In the genomic region with DNA sequence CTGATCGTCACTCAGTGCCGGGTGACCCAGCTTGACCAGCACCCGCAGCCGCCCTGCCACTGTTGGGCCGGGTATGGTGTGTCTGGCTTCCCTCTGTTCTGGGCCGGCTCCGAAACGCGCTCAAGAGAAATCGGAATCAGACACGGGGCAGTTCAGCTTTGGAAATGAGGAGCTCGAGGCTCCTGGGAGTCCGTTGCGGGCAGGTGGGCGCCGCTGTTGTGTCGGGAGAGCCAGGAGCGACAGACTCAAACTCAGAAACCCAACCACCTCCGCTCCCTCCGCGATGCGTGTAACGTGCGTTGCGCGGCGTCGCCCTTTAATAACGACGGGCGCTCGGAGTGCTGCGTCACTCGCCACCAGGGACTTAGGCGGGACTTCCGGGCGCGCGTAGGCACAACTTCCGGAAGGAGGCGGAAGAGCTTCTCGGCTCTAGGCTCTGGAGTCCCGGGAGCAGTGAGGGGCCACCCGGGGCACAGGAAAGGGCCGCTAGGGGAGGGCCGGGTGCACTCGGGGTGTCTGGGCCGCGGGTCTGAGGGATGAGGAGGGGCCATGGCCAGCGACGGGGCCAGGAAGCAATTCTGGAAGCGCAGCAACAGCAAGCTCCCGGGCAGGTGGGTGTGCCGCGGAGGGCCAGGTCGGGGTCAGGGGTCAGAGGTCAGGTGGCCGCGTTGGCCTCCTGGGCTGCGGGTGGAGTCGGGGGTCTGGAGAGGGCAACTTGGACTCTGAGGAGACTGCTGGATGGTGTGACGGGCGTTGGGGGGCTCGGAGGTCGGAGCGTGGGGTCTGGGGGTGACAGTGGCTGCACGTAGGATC, we compare ENCODE assay signal across 8 cellular contexts. TPM values are rescaled to one million over a fixed set of nuclear protein-coding genes. Genes with fewer than 3 reads are reported as not detected.
A peak's percentile ranks its signal among the peaks of the same experiment; 100 is the strongest.
DNase-seq lines count a peak whose midpoint lies in the region; ATAC-seq and TF ChIP-seq lines count a peak whose summit lies in the region.

A gene with protein sequence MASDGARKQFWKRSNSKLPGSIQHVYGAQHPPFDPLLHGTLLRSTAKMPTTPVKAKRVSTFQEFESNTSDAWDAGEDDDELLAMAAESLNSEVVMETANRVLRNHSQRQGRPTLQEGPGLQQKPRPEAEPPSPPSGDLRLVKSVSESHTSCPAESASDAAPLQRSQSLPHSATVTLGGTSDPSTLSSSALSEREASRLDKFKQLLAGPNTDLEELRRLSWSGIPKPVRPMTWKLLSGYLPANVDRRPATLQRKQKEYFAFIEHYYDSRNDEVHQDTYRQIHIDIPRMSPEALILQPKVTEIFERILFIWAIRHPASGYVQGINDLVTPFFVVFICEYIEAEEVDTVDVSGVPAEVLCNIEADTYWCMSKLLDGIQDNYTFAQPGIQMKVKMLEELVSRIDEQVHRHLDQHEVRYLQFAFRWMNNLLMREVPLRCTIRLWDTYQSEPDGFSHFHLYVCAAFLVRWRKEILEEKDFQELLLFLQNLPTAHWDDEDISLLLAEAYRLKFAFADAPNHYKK (plus strand): TSS at position 413 of the 813 bp plus-strand sequence. CDS start 137 bp downstream, at position 550.

- ATAC-seq in HG03442 (IDR thresholded peaks at IDR 0.05; ENCODE audit: unreplicated experiment) (peak; percentile 78), left colon (peak; percentile 83)

- POLR2A ChIA-PET in activated CD4-positive, alpha-beta T cell treated with anti-CD3 and anti-CD28 coated beads, Interleukin-2, amount 10 ng/mL, durations not matched to agents 7 days and 5 days (lab: Charles Lee) = interaction anchor here (0.7 to 1.4 kb wide), 5 partner anchors 12 to 149 kb away, joined by 3 to 6 read pairs (median 4); no protein-coding TSS in a partner anchor

- peaks cover 15% of the 10 kb centered on the region for H3K36me3 Mint-ChIP-seq in activated CD4-positive, alpha-beta T cell treated with anti-CD3 and anti-CD28 coated beads, Interleukin-2, amount 10 ng/mL, durations not matched to agents 7 days and 5 days (ENCODE audit: low read depth)

- no peaks in the 10 kb centered on the region for H3K9me3 Mint-ChIP-seq in activated CD4-positive, alpha-beta T cell treated with anti-CD3 and anti-CD28 coated beads, Interleukin-2, amount 10 ng/mL, durations not matched to agents 7 days and 5 days

- peak within 1 kb of the TSS; percentile 98 for H3K27ac Mint-ChIP-seq in activated CD4-positive, alpha-beta T cell treated with anti-CD3 and anti-CD28 coated beads, Interleukin-2, amount 10 ng/mL, durations not matched to agents 7 days and 5 days

- DNase-seq in Ammon's horn (ENCODE audit: low spot score) = peak; percentile 97
- peak; percentile 96 for DNase-seq in GM19238 (ENCODE audit: insufficient read length, low spot score)
- peak; percentile 56 for DNase-seq in NCI-H526 treated with DMSO at 0.1 percent for 48 hours (lab: John Stamatoyannopoulos, UW)
- peak; percentile 94 for DNase-seq in activated CD4-positive, alpha-beta T cell treated with anti-CD3 and anti-CD28 coated beads, Interleukin-2, amount 10 ng/mL, durations not matched to agents 7 days and 5 days
- peak; percentile 95 for DNase-seq in coronary artery (ENCODE audit: low spot score)
- DNase-seq in left colon = peak; percentile 93 to 98
- DNase-seq in stimulated activated CD4-positive, alpha-beta T cell treated with anti-CD3 and anti-CD28 coated beads, Interleukin-1b, Interleukin-23, amount 100 ng/mL, for 4 hours (ENCODE audit: low read depth in 2 of 2) = peak; percentile 92 to 93

- peak within 1 kb of the TSS; percentile 97 for H3K4me3 Mint-ChIP-seq in activated CD4-positive, alpha-beta T cell treated with anti-CD3 and anti-CD28 coated beads, Interleukin-2, amount 10 ng/mL, durations not matched to agents 7 days and 5 days

- H3K27ac ChIP-seq in coronary artery = peak within 1 kb of the TSS; percentile 92 to 98

- H3K27me3 Mint-ChIP-seq in activated CD4-positive, alpha-beta T cell treated with anti-CD3 and anti-CD28 coated beads, Interleukin-2, amount 10 ng/mL, durations not matched to agents 7 days and 5 days = no peaks in the 10 kb centered on the region

- CTCF ChIA-PET in activated CD4-positive, alpha-beta T cell treated with anti-CD3 and anti-CD28 coated beads, Interleukin-2, amount 10 ng/mL, durations not matched to agents 7 days and 5 days (lab: Charles Lee) = interaction anchor here (0.5 to 2.2 kb wide), 11 partner anchors 8 to 727 kb away, joined by 3 to 9 read pairs (median 4); no protein-coding TSS in a partner anchor

- peak within 1 kb of the TSS; percentile 96 for H3K4me3 ChIP-seq in coronary artery

- no peak for TF ChIP-seq CTCF in coronary artery (IDR thresholded peaks at IDR 0.05)

- peaks cover 59% of the 10 kb centered on the region for H3K4me1 Mint-ChIP-seq in activated CD4-positive, alpha-beta T cell treated with anti-CD3 and anti-CD28 coated beads, Interleukin-2, amount 10 ng/mL, durations not matched to agents 7 days and 5 days

- intact Hi-C loops in left colon (cut with DNase I, micrococcal nuclease) = no loop called here

RNA-seq across cellular contexts. Expression of the gene that starts here (rescaled TPM):
- total RNA-seq in activated CD4-positive, alpha-beta T cell treated with anti-CD3 and anti-CD28 coated beads, Interleukin-2, amount 10 ng/mL, durations not matched to agents 7 days and 5 days = 10 to 100 TPM; 34.1 to 39.2 TPM
- 10 to 100 TPM; 40.7 to 45.2 TPM for total RNA-seq in left colon

Comparison
In these comparisons a context has a peak if more than half of its experiments do, and no peak if none do; other contexts are left out.
1. Peak in every context shown above with its lines: DNase-seq, ATAC-seq, H3K4me3 ChIP-seq and H3K27ac ChIP-seq.